In the genomic region with DNA sequence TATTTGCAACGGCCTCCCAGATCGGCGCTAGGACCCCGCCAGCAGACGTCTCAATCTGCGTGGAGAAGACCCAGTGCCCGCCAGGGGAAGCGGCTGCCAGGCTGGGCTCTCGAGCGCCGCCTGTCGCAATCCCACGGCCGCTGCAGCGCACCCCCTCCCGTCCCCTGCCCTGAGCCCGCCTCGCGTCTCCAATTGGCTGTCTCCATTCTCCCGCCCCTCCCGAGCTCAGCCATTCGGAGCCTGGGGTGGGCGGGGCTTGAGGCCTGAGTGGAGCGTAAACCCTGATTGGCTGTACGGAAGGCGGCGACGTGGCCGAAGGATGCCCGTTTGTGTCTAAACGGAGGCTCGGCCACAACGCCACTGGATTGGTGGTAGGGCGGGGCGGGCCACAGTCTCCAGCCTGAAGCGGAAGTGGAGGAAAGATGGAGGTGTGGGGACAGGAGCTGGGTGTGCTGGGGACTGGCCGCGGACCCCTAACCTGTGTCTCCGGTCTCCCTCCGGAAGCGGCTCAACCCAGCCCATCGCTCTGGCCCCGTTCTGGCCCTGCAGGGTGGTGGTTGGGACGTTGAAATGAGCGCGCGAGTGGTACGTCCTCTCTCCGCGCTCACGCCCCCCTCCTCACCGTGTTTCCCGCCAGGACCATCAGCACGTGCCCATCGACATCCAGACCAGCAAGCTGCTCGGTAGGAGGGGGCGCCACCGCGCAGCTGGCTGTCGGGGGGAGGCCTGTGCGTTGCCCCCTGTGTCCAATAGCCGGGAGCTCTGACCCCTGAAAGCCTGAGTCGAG, we compare ENCODE assay signal across 8 cellular contexts. TPM values are rescaled to one million over a fixed set of nuclear protein-coding genes. Genes with fewer than 3 reads are reported as not detected.
DNase-seq lines count a peak whose midpoint lies in the region; ATAC-seq and TF ChIP-seq lines count a peak whose summit lies in the region.

A gene with protein sequence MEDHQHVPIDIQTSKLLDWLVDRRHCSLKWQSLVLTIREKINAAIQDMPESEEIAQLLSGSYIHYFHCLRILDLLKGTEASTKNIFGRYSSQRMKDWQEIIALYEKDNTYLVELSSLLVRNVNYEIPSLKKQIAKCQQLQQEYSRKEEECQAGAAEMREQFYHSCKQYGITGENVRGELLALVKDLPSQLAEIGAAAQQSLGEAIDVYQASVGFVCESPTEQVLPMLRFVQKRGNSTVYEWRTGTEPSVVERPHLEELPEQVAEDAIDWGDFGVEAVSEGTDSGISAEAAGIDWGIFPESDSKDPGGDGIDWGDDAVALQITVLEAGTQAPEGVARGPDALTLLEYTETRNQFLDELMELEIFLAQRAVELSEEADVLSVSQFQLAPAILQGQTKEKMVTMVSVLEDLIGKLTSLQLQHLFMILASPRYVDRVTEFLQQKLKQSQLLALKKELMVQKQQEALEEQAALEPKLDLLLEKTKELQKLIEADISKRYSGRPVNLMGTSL (plus strand): TSS at position 389 of the 787 bp plus-strand sequence. CDS start 34 bp downstream, at position 423.

- H3K4me1 ChIP-seq in OCI-LY7 (ENCODE audit: insufficient read depth, low read length, poor library complexity, severe bottlenecking) (peaks cover 20% of the 10 kb centered on the region), mononuclear cell (ENCODE audit: insufficient read depth, low read length) (peaks cover 30% of the 10 kb centered on the region)

- H3K27me3 ChIP-seq in mononuclear cell (ENCODE audit: insufficient read depth, low read length), result no peaks in the 10 kb centered on the region

- H3K36me3 ChIP-seq in OCI-LY7 (ENCODE audit: insufficient read depth, low read length), result peaks cover 35% of the 10 kb centered on the region

- peak within 1 kb of the TSS; percentile 90 for H3K4me2 ChIP-seq in OCI-LY7 (ENCODE audit: low read length)

- peak within 1 kb of the TSS; percentile 91 for H2AFZ ChIP-seq in OCI-LY7 (ENCODE audit: low read length)

- peak; percentile 96 for ATAC-seq in GM21515 (IDR thresholded peaks at IDR 0.05; ENCODE audit: unreplicated experiment)

- no peaks in the 10 kb centered on the region for H3K9me2 ChIP-seq in OCI-LY7 (ENCODE audit: insufficient read depth, low read length)

- intact Hi-C loops in OCI-LY7 (cut with micrococcal nuclease; ENCODE audit: unreplicated experiment), result loop anchor here (1.0 to 5.0 kb wide), 4 partner anchors 22 to 129 kb away; a partner anchor contains a TSS

- H4K20me1 ChIP-seq in OCI-LY7 (ENCODE audit: insufficient read depth, low read length), result no peaks in the 10 kb centered on the region

- H3K9me3 ChIP-seq in OCI-LY7 (ENCODE audit: low read length) (no peaks in the 10 kb centered on the region), mononuclear cell (ENCODE audit: low read depth, low read length) (no peaks in the 10 kb centered on the region)

- POLR2A ChIA-PET in OCI-LY7 (lab: Charles Lee), result interaction anchor here (0.6 to 1.9 kb wide), 11 partner anchors 10 to 95 kb away, joined by 3 to 5 read pairs (median 3); a partner anchor contains a TSS

- H3K4me3 ChIP-seq in OCI-LY7 (ENCODE audit: low read depth, low read length, poor library complexity, severe bottlenecking) (peak within 1 kb of the TSS; percentile 83), mononuclear cell (ENCODE audit: low read length) (peak within 1 kb of the TSS; percentile 94)

- peak; percentile 85 for TF ChIP-seq CTCF in OCI-LY7 (conservative IDR thresholded peaks at IDR 0.05; ENCODE audit: low read length)

- CTCF ChIA-PET in OCI-LY7 (lab: Charles Lee; ENCODE audit: unreplicated experiment), result interaction anchor here (0.6 to 1.7 kb wide), 7 partner anchors 12 to 309 kb away, joined by 3 to 7 read pairs (median 3); a partner anchor contains a TSS

- TSS peak; percentile 81 for BruUV-seq in OCI-LY7 (replicated peaks; lab: Mats Ljungman, UMichigan)

- H3K27ac ChIP-seq in OCI-LY7 (ENCODE audit: low read depth, low read length, poor library complexity, severe bottlenecking), result peak within 1 kb of the TSS; percentile 36

- peaks cover 18% of the 10 kb centered on the region; the same call in 1 of the 2 replicates for H3K79me2 ChIP-seq in OCI-LY7 (ENCODE audit: insufficient read depth, low read depth, low read length)

- DNase-seq in DMS 273 (lab: John Stamatoyannopoulos, UW; ENCODE audit: unreplicated experiment) (peak; percentile 100), HuH-7.5 (ENCODE audit: low spot score) (peak; percentile 92), OCI-LY7 (ENCODE audit: low spot score) (peak; percentile 100), activated T-cell treated with anti-CD3 and anti-CD28 coated beads for 24 hours (ENCODE audit: low read depth) (peak; percentile 99), epidermal melanocyte (ENCODE audit: insufficient read length, low spot score) (peak; percentile 90)
- DNase-seq in stimulated activated CD8-positive, alpha-beta memory T cell treated with anti-CD3 and anti-CD28 coated beads, Interleukin-4, amount 100 ng/mL, for 24 hours (ENCODE audit: low read depth), result peak; percentile 99

RNA-seq across cellular contexts. Expression of the gene that starts here (rescaled TPM):
- 241 and 312 TPM in 2 replicates for total RNA-seq in OCI-LY7 (2014; rRNA removed; shearing (Covaris generic))
- total RNA-seq in OCI-LY7 (2022) (254 and 256 TPM in 2 replicates), mononuclear cell (52.3 TPM)

Comparison
In these comparisons a context has a peak if more than half of its experiments do, and no peak if none do; other contexts are left out.
1. Peak in every context shown above with its lines: DNase-seq, ATAC-seq, H3K4me3 ChIP-seq and H3K27ac ChIP-seq.